In the genomic region with DNA sequence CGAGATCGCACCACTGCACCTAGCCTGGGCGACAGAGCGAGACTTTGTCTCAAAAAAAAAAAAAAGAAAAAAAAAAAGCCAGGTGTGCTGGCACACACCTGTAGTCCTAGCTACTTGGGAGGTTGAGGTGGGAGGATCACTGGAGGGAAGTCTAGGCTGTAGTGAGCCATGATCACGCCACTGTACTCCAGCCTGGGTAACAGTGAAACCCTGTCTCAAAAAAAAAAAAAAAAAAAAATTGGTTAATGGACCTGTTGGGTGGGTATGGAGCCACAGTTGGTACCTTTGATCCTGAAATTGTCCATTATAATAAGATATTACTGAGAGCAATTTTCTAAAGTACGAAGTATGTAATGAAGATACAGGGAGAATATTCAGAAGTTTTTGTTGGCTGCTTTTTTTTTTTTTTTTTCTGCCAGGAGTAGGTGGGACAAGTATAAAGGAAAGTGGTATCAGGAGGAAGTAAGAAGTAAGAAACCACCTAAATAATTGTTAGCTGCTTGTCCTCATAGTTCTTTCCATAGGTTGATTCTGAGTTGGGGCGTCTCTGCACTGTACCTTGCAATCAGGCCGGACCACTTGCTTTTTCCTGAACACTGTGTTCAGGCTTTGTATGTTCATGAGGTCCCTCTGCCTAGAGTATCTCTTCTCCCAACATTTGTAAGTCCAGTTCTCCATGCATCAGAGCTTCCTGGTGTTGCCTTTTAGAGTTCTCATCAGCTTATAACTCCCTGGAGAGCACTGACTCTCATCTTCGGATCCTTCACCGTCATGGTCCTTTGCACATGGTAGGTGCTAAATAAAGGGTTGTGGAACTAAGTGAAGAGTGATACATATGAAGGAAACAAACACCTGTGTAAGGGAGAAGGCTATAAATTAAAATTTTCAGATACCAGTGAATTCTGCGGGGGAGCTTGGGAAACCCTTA, we compare ENCODE assay signal across 22 cellular contexts. TPM values are rescaled to one million over a fixed set of nuclear protein-coding genes. Genes with fewer than 3 reads are reported as not detected.
DNase-seq lines count a peak whose midpoint lies in the region; ATAC-seq, FAIRE-seq and TF ChIP-seq lines count a peak whose summit lies in the region.
"Had no signal": no experiment of that assay in that cellular context is flagged by ENCODE, and none has a peak within 500 bp of the region (broad histone marks: within the 10 kb centered on the region; RNA-seq: fewer than 3 reads in every experiment).

No MANE protein-coding gene starts in this region.

- H3K27ac ChIP-seq in BLaER1 (no peak overlapping the region), hepatocyte (peak overlapping the region; percentile 90), dorsolateral prefrontal cortex (no peak overlapping the region), pancreas (no peak overlapping the region)
- H3K27ac ChIP-seq: ascending aorta, foreskin keratinocyte had no signal

- no peaks in the 10 kb centered on the region for H3K27me3 ChIP-seq in BLaER1
- no peaks in the 10 kb centered on the region for H3K27me3 ChIP-seq in hepatocyte
- H3K27me3 ChIP-seq in dorsolateral prefrontal cortex, result no peaks in the 10 kb centered on the region
- H3K27me3 ChIP-seq in pancreas, result no peaks in the 10 kb centered on the region
- H3K27me3 ChIP-seq: ascending aorta, colonic mucosa, foreskin keratinocyte had no signal

- H2AFZ ChIP-seq in hepatocyte, result no peak overlapping the region

- no peak overlapping the region for H3K9ac ChIP-seq in BLaER1

- H3K36me3 ChIP-seq in BLaER1 (peaks cover 20% of the 10 kb centered on the region; the same call in 1 of the 2 replicates), hepatocyte (replicated peaks; ENCODE audit: insufficient read depth, low read depth) (no peaks in the 10 kb centered on the region), pancreas (no peaks in the 10 kb centered on the region)
- H3K36me3 ChIP-seq: ascending aorta, colonic mucosa had no signal

- H3K79me2 ChIP-seq in hepatocyte, result peaks cover 93% of the 10 kb centered on the region

- no peaks in the 10 kb centered on the region for H3K9me2 ChIP-seq in hepatocyte (replicated peaks; ENCODE audit: insufficient read depth)

- DNase-seq in GM12892 (ENCODE audit: insufficient read length) (no peak), NCI-H526 (lab: John Stamatoyannopoulos, UW) (peak; percentile 28 to 47), hepatocyte (ENCODE audit: low spot score) (no peak), dorsolateral prefrontal cortex (no peak), posterior vena cava (ENCODE audit: low spot score) (no peak), pancreas (no peak), cerebellar cortex (ENCODE audit: low spot score) (no peak)
- DNase-seq: activated CD4-positive, alpha-beta T cell treated with anti-CD3 and anti-CD28 coated beads, Interleukin-2, amount 10 ng/mL, durations not matched to agents 7 days and 5 days; activated naive CD4-positive, alpha-beta T cell treated with anti-CD3 and anti-CD28 coated beads for 36 hours; activated T-cell treated with anti-CD3 and anti-CD28 coated beads for 4 hours; colonic mucosa; foreskin keratinocyte; left colon; mucosa of descending colon; NCI-H1436 had no signal

- 97% methylated on average over 11 of the region's 11 CpGs for WGBS in hepatocyte (ENCODE audit: low lambda C conversion rate, missing lambda C conversion rate)
- 95 to 97% methylated on average over 11 of the region's 11 CpGs for WGBS in pancreas, 2 donors

- H3K4me2 ChIP-seq in BLaER1 (peak overlapping the region; percentile 72), hepatocyte (no peak overlapping the region)

- H3K4me3 ChIP-seq in BLaER1, result no peak overlapping the region
- no peak overlapping the region for H3K4me3 ChIP-seq in hepatocyte
- no peak overlapping the region for H3K4me3 ChIP-seq in dorsolateral prefrontal cortex
- H3K4me3 ChIP-seq in pancreas, result no peak overlapping the region
- H3K4me3 ChIP-seq: ascending aorta, colonic mucosa, mucosa of descending colon had no signal

- FAIRE-seq in GM12892 (lab: Jason Lieb, UNC) (peak; percentile 60), pancreas (lab: Jason Lieb, UNC) (no peak)
- FAIRE-seq: endothelial cell of umbilical vein, RCC 7860, urothelium cell line had no signal

- no peak for TF ChIP-seq CTCF in hepatocyte (IDR thresholded peaks at IDR 0.05; ENCODE audit: poor library complexity)
- no peak for TF ChIP-seq CTCF in dorsolateral prefrontal cortex (IDR thresholded peaks at IDR 0.05 in 54 of 56, conservative IDR thresholded peaks at IDR 0.05 in 2 of 56; ENCODE audit: low read depth in 1 of 56, partially characterized antibody in 56 of 56)
- TF ChIP-seq CTCF in pancreas (IDR thresholded peaks at IDR 0.05), result no peak

- intact Hi-C loops in dorsolateral prefrontal cortex (cut with DNase I), result no loop called here
- intact Hi-C loops in posterior vena cava (cut with DNase I), result no loop called here
- intact Hi-C loops in pancreas (cut with DNase I), result no loop called here

- no peak for ATAC-seq in pancreas
- ATAC-seq: foreskin keratinocyte, left colon, mucosa of descending colon, sciatic nerve, SK-N-SH treated with all-trans-retinoic acid at 6 μM for 48 hours had no signal

- H3K9me3 ChIP-seq in BLaER1 (peaks cover 1% of the 10 kb centered on the region; the same call in 1 of the 2 replicates), hepatocyte (ENCODE audit: low read depth) (no peaks in the 10 kb centered on the region), pancreas (no peaks in the 10 kb centered on the region)
- H3K9me3 ChIP-seq: ascending aorta, colonic mucosa, mucosa of descending colon had no signal

- H4K20me1 ChIP-seq in BLaER1 (peaks cover 94% of the 10 kb centered on the region), hepatocyte (ENCODE audit: insufficient read depth, poor library complexity, severe bottlenecking) (peaks cover 1% of the 10 kb centered on the region)

- TF ChIP-seq POLR2A in GM12892 (IDR thresholded peaks at IDR 0.05; ENCODE audit: low read depth, low read length), result no peak

- H3K4me1 ChIP-seq in BLaER1, result peaks cover 65% of the 10 kb centered on the region
- H3K4me1 ChIP-seq in hepatocyte (ENCODE audit: insufficient read depth), result peaks cover 19% of the 10 kb centered on the region
- H3K4me1 ChIP-seq in pancreas, result peaks cover 0 to 24% (median 5%) of the 10 kb centered on the region in 3 donors
- H3K4me1 ChIP-seq: colonic mucosa had no signal

RNA-seq across cellular contexts. Expression of a gene that starts 31.7 kb away (rescaled TPM):
- 11.5 TPM for polyA plus RNA-seq in GM12892 (2012; ENCODE audit: missing spikeins)
- total RNA-seq in hepatocyte (44.3 and 48.1 TPM in 2 replicates), dorsolateral prefrontal cortex (100 to 1,000 TPM in 119 of 120 experiments, 10 to 100 TPM in 1; 91.6 to 219 (median 129) TPM), posterior vena cava (10 to 100 TPM; 49.8 to 57.4 TPM), pancreas (10 to 100 TPM; 14.6 to 26.8 (median 19.9) TPM)
- polyA plus RNA-seq in hepatocyte (11.5 and 18.6 TPM in 2 replicates), pancreas (10 to 100 TPM in 1 of 2 donors, 1 to 10 TPM in 1; 8.4 to 12.7 TPM)

RNA-seq across cellular contexts. Expression of a gene that starts 41.9 kb away (rescaled TPM):
- polyA plus RNA-seq in GM12892 (2012; ENCODE audit: missing spikeins), result 62.7 TPM
- total RNA-seq in hepatocyte (109 and 129 TPM in 2 replicates), dorsolateral prefrontal cortex (100 to 1,000 TPM in 112 of 120 experiments, 10 to 100 TPM in 8; 73.1 to 190 (median 146) TPM), posterior vena cava (100 to 1,000 TPM in 1 of 2 donors, 10 to 100 TPM in 1; 98.0 to 139 TPM), pancreas (10 to 100 TPM; 34.5 to 50.9 (median 39.3) TPM)
- polyA plus RNA-seq in hepatocyte (349 and 392 TPM in 2 replicates), pancreas (10 to 100 TPM; 46.4 to 48.2 TPM)

Comparison
In these comparisons a context has a peak if more than half of its experiments do, and no peak if none do; other contexts are left out.
1. DNase-seq: peak in NCI-H526 (2 of 2); none in GM12892 (single experiment), hepatocyte (single experiment), dorsolateral prefrontal cortex (0 of 10), posterior vena cava (single experiment), pancreas (0 of 6) and cerebellar cortex (single experiment).